ENCODE assay signal across 32 cellular contexts in the genomic region with DNA sequence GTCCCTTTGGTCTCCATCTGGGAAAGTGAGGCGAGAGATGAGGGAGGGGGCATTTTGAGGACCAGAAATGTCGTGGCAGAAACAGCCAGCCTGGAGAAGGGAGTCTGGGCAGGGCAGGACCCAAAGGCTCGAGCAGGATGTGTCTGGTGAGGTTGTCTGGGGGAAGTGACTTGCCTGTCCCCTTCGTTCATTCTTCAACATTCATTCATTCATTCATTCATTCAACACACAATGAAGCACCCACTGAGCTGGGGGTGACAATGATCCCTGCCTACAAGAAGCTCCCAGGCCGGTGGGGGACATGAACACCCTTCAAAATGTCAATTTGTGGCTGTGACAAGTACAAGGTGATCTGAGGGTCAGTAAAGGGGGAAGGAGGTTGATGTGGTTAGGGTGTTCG.
DNase-seq lines count a peak whose midpoint lies in the region; ATAC-seq and TF ChIP-seq lines count a peak whose summit lies in the region.
"Had no signal": no experiment of that assay in that cellular context is flagged by ENCODE, and none has a peak within 500 bp of the region (broad histone marks: within the 10 kb centered on the region; RNA-seq: fewer than 3 reads in every experiment).

No MANE protein-coding gene starts in this region.

- H3K4me1 Mint-ChIP-seq in natural killer cell treated with Interleukin-12 subunit alpha and Interleukin-12 subunit beta and Interleukin-15 and Interleukin-18, amount 100 ng/mL, for 72 hours (ENCODE audit: low read depth in 2 of 2), result peaks cover 42 to 53% of the 10 kb centered on the region in 2 donors
- peaks cover 5 to 33% of the 10 kb centered on the region in 2 donors for H3K4me1 Mint-ChIP-seq in natural killer cell
- H3K4me1 Mint-ChIP-seq in neural progenitor cell, result peaks cover 17% of the 10 kb centered on the region

- no peak for ATAC-seq in natural killer cell treated with Interleukin-12 subunit alpha and Interleukin-12 subunit beta and Interleukin-15 and Interleukin-18, amount 100 ng/mL, for 72 hours
- ATAC-seq in natural killer cell (no peak), GM18519 (IDR thresholded peaks at IDR 0.05; ENCODE audit: low FRiP score, unreplicated experiment) (no peak)
- ATAC-seq: mucosa of descending colon; stimulated activated naive CD8-positive, alpha-beta T cell treated with anti-CD3 and anti-CD28 coated beads, Interleukin-15, Interleukin-2, amounts not matched to agents 100 U/mL and 50 U/mL, for 24 hours; WTC11 had no signal

- no peak overlapping the region for H3K9ac ChIP-seq in neural progenitor cell

- H3K4me3 ChIP-seq in adrenal gland (no peak overlapping the region), neural progenitor cell (no peak overlapping the region), vagina (no peak overlapping the region)
- H3K4me3 ChIP-seq: colonic mucosa, lung, mucosa of descending colon, ovary, Peyer's patch had no signal

- no peak overlapping the region for H3K4me2 ChIP-seq in neural progenitor cell

- no peaks in the 10 kb centered on the region for H3F3A ChIP-seq in neural progenitor cell (ENCODE audit: low read depth)

- H3K36me3 ChIP-seq in adrenal gland (replicated peaks in 1 of 2), result no peaks in the 10 kb centered on the region
- no peaks in the 10 kb centered on the region for H3K36me3 ChIP-seq in neural progenitor cell
- H3K36me3 ChIP-seq in vagina, result no peaks in the 10 kb centered on the region
- H3K36me3 ChIP-seq: BE2C, colonic mucosa, ovary, Peyer's patch had no signal

- no peaks in the 10 kb centered on the region for H3K79me2 ChIP-seq in neural progenitor cell (ENCODE audit: low read depth)

- H2AFZ ChIP-seq in neural progenitor cell (replicated peaks), result no peak overlapping the region

- H3K27me3 Mint-ChIP-seq in natural killer cell treated with Interleukin-12 subunit alpha and Interleukin-12 subunit beta and Interleukin-15 and Interleukin-18, amount 100 ng/mL, for 72 hours, result peaks cover 19 to 21% of the 10 kb centered on the region in 2 donors
- peaks cover 33 to 34% of the 10 kb centered on the region in 2 donors for H3K27me3 Mint-ChIP-seq in natural killer cell (ENCODE audit: low read depth in 2 of 2)
- peaks cover 26% of the 10 kb centered on the region for H3K27me3 Mint-ChIP-seq in neural progenitor cell (ENCODE audit: insufficient read depth, low read depth)

- H3K4me1 ChIP-seq in adrenal gland (replicated peaks in 1 of 2), result peaks cover 28 to 29% of the 10 kb centered on the region in 2 donors
- peaks cover 8% of the 10 kb centered on the region for H3K4me1 ChIP-seq in neural progenitor cell
- H3K4me1 ChIP-seq in vagina, result peaks cover 47% of the 10 kb centered on the region

- H3K9me3 Mint-ChIP-seq in natural killer cell treated with Interleukin-12 subunit alpha and Interleukin-12 subunit beta and Interleukin-15 and Interleukin-18, amount 100 ng/mL, for 72 hours, result no peaks in the 10 kb centered on the region
- H3K9me3 Mint-ChIP-seq in natural killer cell (no peaks in the 10 kb centered on the region), neural progenitor cell (no peaks in the 10 kb centered on the region)
- H3K9me3 Mint-ChIP-seq: activated T-cell treated with anti-CD3 and anti-CD28 coated beads, Interleukin-2, amount 50 U/mL, for 24 hours; endodermal cell; H9; IgD-negative memory B cell; nephron; WTC11 had no signal

- TF ChIP-seq POLR2A in adrenal gland (IDR thresholded peaks at IDR 0.05) (no peak), vagina (IDR thresholded peaks at IDR 0.05) (no peak)

- H3K9me3 ChIP-seq in adrenal gland (replicated peaks in 1 of 3), result no peaks in the 10 kb centered on the region
- no peaks in the 10 kb centered on the region for H3K9me3 ChIP-seq in neural progenitor cell (ENCODE audit: low read depth)
- H3K9me3 ChIP-seq in vagina, result no peaks in the 10 kb centered on the region
- H3K9me3 ChIP-seq: BE2C, colonic mucosa, mucosa of descending colon, ovary, Peyer's patch had no signal

- H3K27me3 ChIP-seq in adrenal gland, result no peaks in the 10 kb centered on the region
- H3K27me3 ChIP-seq in neural progenitor cell, result no peaks in the 10 kb centered on the region
- H3K27me3 ChIP-seq in vagina, result no peaks in the 10 kb centered on the region
- H3K27me3 ChIP-seq: BE2C, colonic mucosa, ovary, Peyer's patch had no signal

- peak overlapping the region in 4 of 5 donors; percentile 31 to 80 (median 58) for H3K27ac ChIP-seq in adrenal gland
- no peak overlapping the region for H3K27ac ChIP-seq in neural progenitor cell
- H3K27ac ChIP-seq in vagina, result peak overlapping the region; percentile 86
- H3K27ac ChIP-seq: colonic mucosa, ovary, Peyer's patch had no signal

- TF ChIP-seq CTCF in natural killer cell (IDR thresholded peaks at IDR 0.05) (no peak), adrenal gland (IDR thresholded peaks at IDR 0.05) (no peak), neural progenitor cell (IDR thresholded peaks at IDR 0.05) (no peak), vagina (IDR thresholded peaks at IDR 0.05) (no peak)

- peak overlapping the region; percentile 60 to 82 for H3K27ac Mint-ChIP-seq in natural killer cell treated with Interleukin-12 subunit alpha and Interleukin-12 subunit beta and Interleukin-15 and Interleukin-18, amount 100 ng/mL, for 72 hours
- H3K27ac Mint-ChIP-seq in natural killer cell (peak overlapping the region in 1 of 2 donors; percentile 26), neural progenitor cell (peak overlapping the region; percentile 23)
- H3K27ac Mint-ChIP-seq: activated naive CD8-positive, alpha-beta T cell; activated T-cell treated with anti-CD3 and anti-CD28 coated beads, Interleukin-2, amount 50 U/mL, for 24 hours; endodermal cell; IgD-negative memory B cell; nephron; WTC11 had no signal

- H4K20me1 ChIP-seq in neural progenitor cell (ENCODE audit: low read depth), result no peaks in the 10 kb centered on the region

- 74 to 88% (median 79%) methylated on average over 6 of the region's 6 CpGs for WGBS in adrenal gland, 4 donors

- intact Hi-C loops in natural killer cell (cut with micrococcal nuclease), result no loop called here
- intact Hi-C loops in adrenal gland (cut with DNase I), result loop anchor here in 1 of 2 donors (10.0 kb wide), 1 partner anchor 76 kb away; a partner anchor contains a TSS
- intact Hi-C loops in vagina (cut with DNase I), result no loop called here

- no peaks in the 10 kb centered on the region for H3K36me3 Mint-ChIP-seq in natural killer cell treated with Interleukin-12 subunit alpha and Interleukin-12 subunit beta and Interleukin-15 and Interleukin-18, amount 100 ng/mL, for 72 hours
- no peaks in the 10 kb centered on the region for H3K36me3 Mint-ChIP-seq in natural killer cell
- no peaks in the 10 kb centered on the region for H3K36me3 Mint-ChIP-seq in neural progenitor cell
- H3K36me3 Mint-ChIP-seq: activated naive CD8-positive, alpha-beta T cell; WTC11 had no signal

- no peak for DNase-seq in natural killer cell treated with Interleukin-12 subunit alpha and Interleukin-12 subunit beta and Interleukin-15 and Interleukin-18, amount 100 ng/mL, for 72 hours (ENCODE audit: low spot score)
- DNase-seq in natural killer cell, result no peak
- no peak for DNase-seq in adrenal gland
- DNase-seq in neural progenitor cell (ENCODE audit: low spot score), result no peak
- DNase-seq in vagina (ENCODE audit: extremely low spot score in 2 of 2), result no peak
- no peak for DNase-seq in DMS114 treated with DMSO at 0.1 percent for 48 hours (lab: John Stamatoyannopoulos, UW; ENCODE audit: unreplicated experiment)
- no peak for DNase-seq in NK-92 treated with Interleukin-12 subunit alpha and Interleukin-12 subunit beta, amount 100 ng/mL, for 24 hours (lab: John Stamatoyannopoulos, UW)
- DNase-seq: ACHN; activated CD4-positive, alpha-beta T cell treated with anti-CD3 and anti-CD28 coated beads, Interleukin-2, amount 50 U/mL, for 1 hour; activated effector memory CD4-positive, alpha-beta T cell treated with anti-CD3 and anti-CD28 coated beads, Interleukin-2, amount 50 U/mL, for 16 hours; activated T-cell treated with anti-CD3 and anti-CD28 coated beads, Interleukin-2, amount 50 U/mL, for 24 hours; BE2C; colonic mucosa; endodermal cell; H9; NCI-H1092; NCI-H1694 treated with DMSO at 0.1 percent for 48 hours; NCI-H446; NCI-H748 treated with DMSO at 0.1 percent for 48 hours; ovary; Peyer's patch; SHP77 treated with DMSO at 0.1 percent for 48 hours; small intestine; stimulated activated naive CD8-positive, alpha-beta T cell treated with anti-CD3 and anti-CD28 coated beads, Interleukin-15, Interleukin-2, amounts not matched to agents 100 U/mL and 50 U/mL, for 24 hours; SW 1271 had no signal

- H3K4me3 Mint-ChIP-seq in natural killer cell treated with Interleukin-12 subunit alpha and Interleukin-12 subunit beta and Interleukin-15 and Interleukin-18, amount 100 ng/mL, for 72 hours, result no peak overlapping the region
- H3K4me3 Mint-ChIP-seq in natural killer cell (no peak overlapping the region), neural progenitor cell (no peak overlapping the region)
- H3K4me3 Mint-ChIP-seq: activated naive CD8-positive, alpha-beta T cell; activated T-cell treated with anti-CD3 and anti-CD28 coated beads, Interleukin-2, amount 50 U/mL, for 24 hours; endodermal cell; IgD-negative memory B cell; nephron; WTC11 had no signal
